In genomic region chr5:170296935-170297588, GRCh38 we compare ENCODE assay signal across 8 cellular contexts. TPM values are rescaled to one million over a fixed set of nuclear protein-coding genes. Genes with fewer than 3 reads are reported as not detected.
A peak's percentile ranks its signal among the peaks of the same experiment; 100 is the strongest.
DNase-seq lines count a peak whose midpoint lies in the region; ATAC-seq and TF ChIP-seq lines count a peak whose summit lies in the region.

No MANE protein-coding gene starts in this region.

- H3K4me3 ChIP-seq in left ventricle myocardium inferior = peak overlapping the region; percentile 67
- H3K4me3 ChIP-seq in MG63 = no peak overlapping the region

- intact Hi-C loops in left ventricle myocardium inferior (cut with micrococcal nuclease) = no loop called here

- ATAC-seq in GM19467 (IDR thresholded peaks at IDR 0.05; ENCODE audit: unreplicated experiment) (peak; percentile 57), HG03521 (IDR thresholded peaks at IDR 0.05; ENCODE audit: unreplicated experiment) (peak; percentile 56)

- no peak for TF ChIP-seq CTCF in GM10266 (IDR thresholded peaks at IDR 0.05; ENCODE audit: control insufficient read depth, insufficient read depth, low read depth, missing control alignments)
- TF ChIP-seq CTCF in left ventricle myocardium inferior (IDR thresholded peaks at IDR 0.05; ENCODE audit: borderline replicate concordance) = no peak

- no peaks in the 10 kb centered on the region for H3K27me3 ChIP-seq in left ventricle myocardium inferior (ENCODE audit: low read depth)
- H3K27me3 ChIP-seq in MG63 = no peaks in the 10 kb centered on the region; the same call in none of the 2 replicates

- H3K9me3 ChIP-seq in left ventricle myocardium inferior (replicated peaks) (no peaks in the 10 kb centered on the region), MG63 (no peaks in the 10 kb centered on the region)

- H3K36me3 ChIP-seq in left ventricle myocardium inferior = peaks cover 8% of the 10 kb centered on the region
- H3K36me3 ChIP-seq in MG63 = no peaks in the 10 kb centered on the region

- DNase-seq in GM10266 (ENCODE audit: extremely low spot score) (peak; percentile 26), left ventricle myocardium inferior (no peak), MG63 (no peak), ecto neural progenitor cell (ENCODE audit: low spot score) (no peak), NCI-H345 treated with DMSO at 0.1 percent for 48 hours (lab: John Stamatoyannopoulos, UW; ENCODE audit: unreplicated experiment) (no peak)
- no peak for DNase-seq in activated CD4-positive, alpha-beta T cell treated with anti-CD3 and anti-CD28 coated beads for 1 hour

- peaks cover 3% of the 10 kb centered on the region for H3K4me1 ChIP-seq in left ventricle myocardium inferior

- peak overlapping the region; percentile 88 for H3K27ac ChIP-seq in left ventricle myocardium inferior (replicated peaks)

RNA-seq across cellular contexts. Expression of gene LCP2, which starts 0.5 kb away (rescaled TPM):
- total RNA-seq in left ventricle myocardium inferior = 3.9 TPM
- not detected in 2 replicates for total RNA-seq in MG63 (2014; rRNA removed; shearing (Covaris generic); ENCODE audit: low replicate concordance)
